8 cellular contexts compared by ENCODE assay signal in genomic region chr1:143989719-143990118, GRCh38. TPM values are rescaled to one million over a fixed set of nuclear protein-coding genes. Genes with fewer than 3 reads are reported as not detected.
DNase-seq lines count a peak whose midpoint lies in the region; ATAC-seq and TF ChIP-seq lines count a peak whose summit lies in the region.
"Not testable (repeated sequence)": the region's sequence is repeated elsewhere in the genome, so short reads cannot be mapped to it uniquely, and the experiment has no call there.
"Had no signal": no experiment of that assay in that cellular context is flagged by ENCODE, and none has a peak within 500 bp of the region (broad histone marks: within the 10 kb centered on the region; RNA-seq: fewer than 3 reads in every experiment).

No MANE protein-coding gene starts in this region.

- ATAC-seq in gastroesophageal sphincter (peak; percentile 68), heart left ventricle (peak; percentile 43 to 86 (median 54)), left lobe of liver (peak; percentile 39), lower lobe of right lung (peak; percentile 69 to 84), omental fat pad (ENCODE audit: low FRiP score) (peak; percentile 48), upper lobe of right lung (peak; percentile 81)

- TF ChIP-seq POLR2A in gastroesophageal sphincter (IDR thresholded peaks at IDR 0.05); heart left ventricle (IDR thresholded peaks at IDR 0.05): not testable (repeated sequence)

- DNase-seq in heart left ventricle; left lobe of liver (ENCODE audit: low spot score); lower lobe of right lung; omental fat pad (ENCODE audit: low spot score); upper lobe of right lung: not testable (repeated sequence)

- not testable (repeated sequence) for TF ChIP-seq CTCF in gastroesophageal sphincter (IDR thresholded peaks at IDR 0.05); heart left ventricle (IDR thresholded peaks at IDR 0.05); lower lobe of right lung (IDR thresholded peaks at IDR 0.05); omental fat pad (IDR thresholded peaks at IDR 0.05); upper lobe of right lung (IDR thresholded peaks at IDR 0.05)

- H3K4me3 ChIP-seq in gastroesophageal sphincter, heart left ventricle, lower lobe of right lung, upper lobe of right lung: not testable (repeated sequence)

- not testable (repeated sequence) for H3K9me3 ChIP-seq in gastroesophageal sphincter, heart left ventricle, lower lobe of right lung, upper lobe of right lung

- intact Hi-C loops in heart left ventricle (cut with DNase I); lower lobe of right lung (cut with DNase I); upper lobe of right lung (cut with DNase I): not testable (repeated sequence)

- WGBS in gastroesophageal sphincter (ENCODE audit: low coverage in 1 of 2), 2 donors = no CpG with 5 or more reads among the region's 1 CpG
- no CpG with 5 or more reads among the region's 1 CpG for WGBS in heart left ventricle, 4 donors

- not testable (repeated sequence) for H3K4me1 ChIP-seq in gastroesophageal sphincter, heart left ventricle, lower lobe of right lung, upper lobe of right lung

- H3K27ac ChIP-seq in gastroesophageal sphincter, heart left ventricle, lower lobe of right lung, upper lobe of right lung: not testable (repeated sequence)

- not testable (repeated sequence) for TF ChIP-seq EP300 in gastroesophageal sphincter (IDR thresholded peaks at IDR 0.05)

- H3K36me3 ChIP-seq in gastroesophageal sphincter, heart left ventricle, lower lobe of right lung, upper lobe of right lung: not testable (repeated sequence)

- not testable (repeated sequence) for H3K27me3 ChIP-seq in gastroesophageal sphincter; heart left ventricle; lower lobe of right lung (ENCODE audit: low read depth); upper lobe of right lung

RNA-seq across cellular contexts. Expression of gene FAM72C, which starts 17.9 kb away (rescaled TPM):
- total RNA-seq in gastroesophageal sphincter (1 to 10 TPM in 1 of 4 donors, under 1 TPM in 2, not detected in 1; 0.13 to 1.4 (median 0.47) TPM), heart left ventricle (under 1 TPM in 4 of 9 donors, not detected in 5; 0.15 to 0.75 (median 0.34) TPM), left lobe of liver (not detected), lower lobe of right lung (not detected), omental fat pad (under 1 TPM in 2 of 4 donors, not detected in 2; 0.24 to 0.47 TPM), upper lobe of right lung (not detected)
- polyA plus RNA-seq in heart left ventricle = under 1 TPM; 0.08 to 0.10 TPM
- total RNA-seq: CD4-positive, alpha-beta T cell had no signal
- polyA plus RNA-seq: CD8-positive, alpha-beta memory T cell had no signal
